1 cellular context compared by ENCODE assay signal in genomic region chr1:31723828-31724359, GRCh38.
TF ChIP-seq lines count a peak whose summit lies in the region.

No MANE protein-coding gene starts in this region.

TF ChIP-seq in HepG2, 621 proteins besides CTCF, POLR2A, EP300 and RAD21 (continued from another document and continues in another):
- TF ChIP-seq ZBTB25 (CRISPR knock-in tag; IDR thresholded peaks at IDR 0.05) (peak; percentile 73; the same call in 1 of the 2 replicates), ZNF580 (CRISPR knock-in tag; IDR thresholded peaks at IDR 0.05; ENCODE audit: borderline replicate concordance, low read depth) (peak; percentile 79; the same call in 1 of the 2 replicates), ETV6 (CRISPR knock-in tag; conservative IDR thresholded peaks at IDR 0.05) (0 out of 2 replicates have a peak, but pooled peaks have one; percentile 42), KLF11 (CRISPR knock-in tag; IDR thresholded peaks at IDR 0.05) (peak; percentile 87; the same call in 1 of the 2 replicates), JUNB (CRISPR knock-in tag; IDR thresholded peaks at IDR 0.05; ENCODE audit: borderline replicate concordance) (no peak), TBX3 (IDR thresholded peaks at IDR 0.05; ENCODE audit: borderline replicate concordance) (no peak), JDP2 (CRISPR knock-in tag; IDR thresholded peaks at IDR 0.05; ENCODE audit: borderline replicate concordance) (no peak; the same call in 1 of the 2 replicates), ZNF569 (CRISPR knock-in tag; IDR thresholded peaks at IDR 0.05; ENCODE audit: borderline replicate concordance) (no peak), ZNF816 (CRISPR knock-in tag; IDR thresholded peaks at IDR 0.05; ENCODE audit: borderline replicate concordance) (no peak), NFE2 (CRISPR knock-in tag; IDR thresholded peaks at IDR 0.05) (no peak), TRIM24 (CRISPR knock-in tag; IDR thresholded peaks at IDR 0.05) (no peak), SALL2 (CRISPR knock-in tag; IDR thresholded peaks at IDR 0.05) (no peak), MAZ (IDR thresholded peaks at IDR 0.05; ENCODE audit: borderline replicate concordance, low read depth, low read length) (no peak), MAZ (CRISPR knock-in tag; IDR thresholded peaks at IDR 0.05; ENCODE audit: low read depth) (no peak), MLXIP (CRISPR knock-in tag; IDR thresholded peaks at IDR 0.05; ENCODE audit: borderline replicate concordance) (peak; percentile 81; the same call in 1 of the 2 replicates), NR2F1 (CRISPR knock-in tag; IDR thresholded peaks at IDR 0.05) (no peak), KDM2A (CRISPR knock-in tag; IDR thresholded peaks at IDR 0.05; ENCODE audit: borderline replicate concordance, low read depth) (0 out of 2 replicates have a peak, but pooled peaks have one; percentile 30), BRF2 (CRISPR knock-in tag; IDR thresholded peaks at IDR 0.05) (no peak), RORA (CRISPR knock-in tag; IDR thresholded peaks at IDR 0.05) (no peak), MTERF4 (CRISPR knock-in tag; IDR thresholded peaks at IDR 0.05) (0 out of 2 replicates have a peak, but pooled peaks have one; percentile 8), GPBP1L1 (CRISPR knock-in tag; IDR thresholded peaks at IDR 0.05) (no peak), ZNF253 (CRISPR knock-in tag; IDR thresholded peaks at IDR 0.05; ENCODE audit: borderline replicate concordance) (no peak), ARNT (IDR thresholded peaks at IDR 0.05) (no peak), KLF9 (CRISPR knock-in tag; IDR thresholded peaks at IDR 0.05; ENCODE audit: low read depth) (peak; percentile 68; the same call in 1 of the 2 replicates), ZNF891 (CRISPR knock-in tag; IDR thresholded peaks at IDR 0.05) (no peak), YEATS2 (CRISPR knock-in tag; IDR thresholded peaks at IDR 0.05; ENCODE audit: borderline replicate concordance) (peak; percentile 44; the same call in 1 of the 2 replicates), ZNF180 (CRISPR knock-in tag; IDR thresholded peaks at IDR 0.05; ENCODE audit: borderline replicate concordance, low read depth) (no peak), XRCC5 (optimal IDR thresholded peaks at IDR 0.05; ENCODE audit: low read length) (no peak), LBX2 (CRISPR knock-in tag; IDR thresholded peaks at IDR 0.05; ENCODE audit: borderline replicate concordance) (no peak), PHF8 (CRISPR knock-in tag; IDR thresholded peaks at IDR 0.05) (no peak), PCBP1 (IDR thresholded peaks at IDR 0.05; ENCODE audit: borderline replicate concordance, low read depth, low read length) (no peak), BATF2 (CRISPR knock-in tag; IDR thresholded peaks at IDR 0.05) (no peak), ZBTB26 (CRISPR knock-in tag; IDR thresholded peaks at IDR 0.05; ENCODE audit: borderline replicate concordance) (peak; percentile 75; the same call in 1 of the 2 replicates), CCAR2 (optimal IDR thresholded peaks at IDR 0.05; ENCODE audit: low read depth, low read length) (no peak), SAFB2 (CRISPR knock-in tag; IDR thresholded peaks at IDR 0.05; ENCODE audit: borderline replicate concordance, low read depth) (no peak), ZNF143 (CRISPR knock-in tag; IDR thresholded peaks at IDR 0.05) (no peak), STAT5B (CRISPR knock-in tag; IDR thresholded peaks at IDR 0.05) (peak; percentile 94), HNRNPK (IDR thresholded peaks at IDR 0.05; ENCODE audit: low read depth, low read length, poor library complexity, severe bottlenecking) (no peak), FIP1L1 (IDR thresholded peaks at IDR 0.05; ENCODE audit: borderline replicate concordance, insufficient read depth, low read depth, low read length) (no peak), ATF3 (CRISPR knock-in tag; IDR thresholded peaks at IDR 0.05) (no peak), ZBTB20 (CRISPR knock-in tag; IDR thresholded peaks at IDR 0.05; ENCODE audit: borderline replicate concordance, low read depth) (peak; percentile 39; the same call in 1 of the 2 replicates), LRRFIP1 (CRISPR knock-in tag; conservative IDR thresholded peaks at IDR 0.05) (0 out of 2 replicates have a peak, but pooled peaks have one; percentile 73), PATZ1 (CRISPR knock-in tag; IDR thresholded peaks at IDR 0.05) (0 out of 2 replicates have a peak, but pooled peaks have one; percentile 41), ATF4 (CRISPR knock-in tag; IDR thresholded peaks at IDR 0.05) (peak in 1 of 2 experiments; percentile 24; a peak in 1 of 4 replicates), ZNF3 (CRISPR knock-in tag; IDR thresholded peaks at IDR 0.05) (no peak), ZNF414 (CRISPR knock-in tag; IDR thresholded peaks at IDR 0.05) (no peak), GPN1 (CRISPR knock-in tag; IDR thresholded peaks at IDR 0.05; ENCODE audit: borderline replicate concordance) (no peak)
